Comparison of ENCODE assay signal across 8 cellular contexts in the genomic region with DNA sequence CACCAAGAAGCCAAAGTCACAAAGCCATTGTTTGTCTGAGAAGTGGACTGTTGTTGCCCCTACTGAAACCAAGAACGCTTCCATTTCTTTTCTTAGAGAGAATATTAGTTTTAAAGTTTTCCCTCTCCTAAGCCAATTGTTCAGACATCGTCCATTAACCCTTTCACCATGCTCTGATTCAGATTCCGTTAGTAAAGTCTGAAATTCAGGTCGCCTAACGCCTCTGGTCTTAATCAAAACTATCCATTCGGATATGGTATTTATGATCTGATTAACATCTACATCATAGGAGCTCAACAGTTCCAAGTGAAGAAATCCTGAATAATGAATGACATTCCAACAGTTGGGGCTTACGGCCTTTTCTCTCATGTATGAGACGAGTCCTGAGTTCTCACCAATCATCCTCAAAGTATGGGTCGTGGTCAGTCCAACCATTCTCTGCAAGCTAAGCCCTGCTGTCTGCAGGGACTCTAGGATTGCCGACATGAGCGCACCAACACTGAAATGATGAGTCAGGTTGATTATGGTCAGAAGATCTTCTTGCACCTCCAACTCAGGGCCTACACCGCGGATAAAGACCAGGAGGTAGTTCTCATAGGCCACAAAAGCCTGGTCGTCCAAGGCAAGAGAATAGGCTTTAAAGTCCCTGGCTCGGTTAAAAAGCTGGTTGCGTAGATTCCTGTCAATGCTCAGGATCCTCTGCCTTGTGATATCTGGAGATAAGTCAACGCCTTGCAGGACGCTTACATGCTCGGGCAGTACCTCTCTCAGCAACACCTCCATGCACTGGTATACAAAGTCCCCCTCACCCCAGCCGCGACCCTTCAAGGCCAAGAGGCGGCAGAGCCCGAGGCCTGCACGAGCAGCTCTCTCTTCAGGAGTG. TPM values are rescaled to one million over a fixed set of nuclear protein-coding genes. Genes with fewer than 3 reads are reported as not detected.
A peak's percentile ranks its signal among the peaks of the same experiment; 100 is the strongest.
DNase-seq lines count a peak whose midpoint lies in the region; TF ChIP-seq lines count a peak whose summit lies in the region.
"Had no signal": no experiment of that assay in that cellular context is flagged by ENCODE, and none has a peak within 500 bp of the region (broad histone marks: within the 10 kb centered on the region; RNA-seq: fewer than 3 reads in every experiment).

No MANE protein-coding gene starts in this region.

- no peaks in the 10 kb centered on the region for H3K27me3 Mint-ChIP-seq in activated T-cell treated with anti-CD3 and anti-CD28 coated beads, Interleukin-2, amount 50 U/mL, for 24 hours
- H3K27me3 Mint-ChIP-seq: activated naive CD8-positive, alpha-beta T cell treated with anti-CD3 and anti-CD28 coated beads, Interleukin-2, amount 10 ng/mL, durations not matched to agents 7 days and 5 days had no signal

- peaks cover 39% of the 10 kb centered on the region for H3K36me3 Mint-ChIP-seq in activated T-cell treated with anti-CD3 and anti-CD28 coated beads, Interleukin-2, amount 50 U/mL, for 24 hours (ENCODE audit: low read depth)

- in situ Hi-C loops in GM23248 (cut with MboI) = no loop called here

- H3K9me2 ChIP-seq in GM23248 (ENCODE audit: insufficient read depth) = no peaks in the 10 kb centered on the region

- no peak for TF ChIP-seq CTCF in right atrium auricular region (IDR thresholded peaks at IDR 0.05)

- H2AFZ ChIP-seq in GM23248 = peak overlapping the region; percentile 64

- peaks cover 53% of the 10 kb centered on the region for H3K4me1 Mint-ChIP-seq in activated T-cell treated with anti-CD3 and anti-CD28 coated beads, Interleukin-2, amount 50 U/mL, for 24 hours (ENCODE audit: low read depth)

- no peak overlapping the region for H3K27ac Mint-ChIP-seq in activated T-cell treated with anti-CD3 and anti-CD28 coated beads, Interleukin-2, amount 50 U/mL, for 24 hours
- H3K27ac Mint-ChIP-seq: activated naive CD8-positive, alpha-beta T cell treated with anti-CD3 and anti-CD28 coated beads, Interleukin-2, amount 10 ng/mL, durations not matched to agents 7 days and 5 days had no signal

- H3K36me3 ChIP-seq in GM23248 (ENCODE audit: low read depth) = peaks cover 17% of the 10 kb centered on the region
- peaks cover 35% of the 10 kb centered on the region for H3K36me3 ChIP-seq in SK-N-MC (ENCODE audit: insufficient read depth, low read length)
- peaks cover 18% of the 10 kb centered on the region for H3K36me3 ChIP-seq in right atrium auricular region

- H3K9ac ChIP-seq in GM23248 = peak overlapping the region; percentile 96
- peak overlapping the region; percentile 88 for H3K9ac ChIP-seq in SK-N-MC (ENCODE audit: insufficient read length)

- peak overlapping the region; percentile 99 for H3K4me2 ChIP-seq in GM23248 (ENCODE audit: unreplicated experiment)

- no peaks in the 10 kb centered on the region for H3K9me3 Mint-ChIP-seq in activated T-cell treated with anti-CD3 and anti-CD28 coated beads, Interleukin-2, amount 50 U/mL, for 24 hours
- H3K9me3 Mint-ChIP-seq: activated naive CD8-positive, alpha-beta T cell treated with anti-CD3 and anti-CD28 coated beads, Interleukin-2, amount 10 ng/mL, durations not matched to agents 7 days and 5 days had no signal

- H3K27me3 ChIP-seq in GM23248 (replicated peaks; ENCODE audit: insufficient read depth) (no peaks in the 10 kb centered on the region), right atrium auricular region (no peaks in the 10 kb centered on the region)

- H3K4me3 ChIP-seq in GM23248 = peak overlapping the region; percentile 97
- H3K4me3 ChIP-seq in SK-N-MC = peak overlapping the region; percentile 82
- H3K4me3 ChIP-seq in right atrium auricular region = peak overlapping the region; percentile 67 to 76

- peaks cover 6% of the 10 kb centered on the region; the same call in 1 of the 2 replicates for H4K20me1 ChIP-seq in GM23248 (ENCODE audit: insufficient read depth)

- H3K27ac ChIP-seq in GM23248 (peak overlapping the region; percentile 98), SK-N-MC (peak overlapping the region; percentile 84; the same call in 1 of the 2 replicates), right atrium auricular region (peak overlapping the region; percentile 98 to 99)

- WGBS in GM23248 (ENCODE audit: low coverage in 1 of 2, low lambda C conversion rate in 2 of 2, missing lambda C conversion rate in 2 of 2), 2 experiments = 4 to 6% methylated on average over 24 of the region's 24 CpGs

- peaks cover 17% of the 10 kb centered on the region for H3F3A ChIP-seq in GM23248 (ENCODE audit: insufficient read depth)

- DNase-seq in GM23248 = peak; percentile 80
- no peak for DNase-seq in SK-N-MC (ENCODE audit: low read depth, low spot score)
- DNase-seq in right atrium auricular region (ENCODE audit: low spot score) = no peak
- peak; percentile 7 for DNase-seq in smooth muscle cell of the brain vasculature (ENCODE audit: low read depth, low spot score)
- no peak for DNase-seq in NCI-H2227 (lab: John Stamatoyannopoulos, UW; ENCODE audit: unreplicated experiment)
- no peak for DNase-seq in activated CD4-positive, CD25-positive, alpha-beta regulatory T cell treated with anti-CD3 and anti-CD28 coated beads, Interleukin-2, amount 50 U/mL, for 72 hours
- no peak for DNase-seq in activated T-cell treated with anti-CD3 and anti-CD28 coated beads, Interleukin-2, amount 50 U/mL, for 24 hours

- peaks cover 86% of the 10 kb centered on the region for H3K79me2 ChIP-seq in GM23248 (ENCODE audit: insufficient read depth)

- peaks cover 37% of the 10 kb centered on the region for H3K4me1 ChIP-seq in GM23248 (ENCODE audit: insufficient read depth)
- peaks cover 0 to 60% of the 10 kb centered on the region in 2 donors for H3K4me1 ChIP-seq in right atrium auricular region

- H3K9me3 ChIP-seq in GM23248 (ENCODE audit: low read depth) (no peaks in the 10 kb centered on the region), SK-N-MC (ENCODE audit: low read depth, low read length) (no peaks in the 10 kb centered on the region), right atrium auricular region (no peaks in the 10 kb centered on the region)

- H3K4me3 Mint-ChIP-seq in activated T-cell treated with anti-CD3 and anti-CD28 coated beads, Interleukin-2, amount 50 U/mL, for 24 hours = no peak overlapping the region
- H3K4me3 Mint-ChIP-seq: activated naive CD8-positive, alpha-beta T cell treated with anti-CD3 and anti-CD28 coated beads, Interleukin-2, amount 10 ng/mL, durations not matched to agents 7 days and 5 days had no signal

RNA-seq across cellular contexts. Expression of a gene that starts 0.8 kb away (rescaled TPM):
- 9.5 and 20.2 TPM in 2 replicates for total RNA-seq in GM23248 (2014; rRNA removed; shearing (Covaris generic))
- polyA plus RNA-seq in GM23248 (2016; fragmentation: Nextera tagmentation; extraction: Ambion mirVana) = 7.5 and 8.7 TPM in 2 replicates
- 10 to 100 TPM; 10.3 TPM for total RNA-seq in right atrium auricular region

RNA-seq across cellular contexts. Expression of a gene that starts 1.2 kb away (rescaled TPM):
- total RNA-seq in GM23248 (2014; rRNA removed; shearing (Covaris generic)) = 25.8 and 36.3 TPM in 2 replicates
- polyA plus RNA-seq in GM23248 (2016; fragmentation: Nextera tagmentation; extraction: Ambion mirVana) = 27.8 and 28.9 TPM in 2 replicates
- 10 to 100 TPM; 36.0 to 37.8 TPM for total RNA-seq in right atrium auricular region

RNA-seq across cellular contexts. Expression of a gene that starts 47.3 kb away (rescaled TPM):
- total RNA-seq in GM23248 (2014; rRNA removed; shearing (Covaris generic)) = 6.6 and 10.3 TPM in 2 replicates
- 2.7 and 5.2 TPM in 2 replicates for polyA plus RNA-seq in GM23248 (2016; fragmentation: Nextera tagmentation; extraction: Ambion mirVana)
- 10 to 100 TPM in 1 of 2 donors, 1 to 10 TPM in 1; 5.7 to 10.3 TPM for total RNA-seq in right atrium auricular region

Comparison
In these comparisons a context has a peak if more than half of its experiments do, and no peak if none do; other contexts are left out.
1. DNase-seq: peak in GM23248 (single experiment) and smooth muscle cell of the brain vasculature (single experiment); none in SK-N-MC (single experiment), right atrium auricular region (single experiment), NCI-H2227 (single experiment), activated CD4-positive, CD25-positive, alpha-beta regulatory T cell treated with anti-CD3 and anti-CD28 coated beads, Interleukin-2, amount 50 U/mL, for 72 hours (single experiment) and activated T-cell treated with anti-CD3 and anti-CD28 coated beads, Interleukin-2, amount 50 U/mL, for 24 hours (single experiment).
2. Peak in every context shown above with its lines, with median percentiles within 50 percentile points of each other: H3K27ac ChIP-seq and H3K4me3 ChIP-seq.